14 cellular contexts compared by ENCODE assay signal in genomic region chr10:129525408-129525807, GRCh38. TPM values are rescaled to one million over a fixed set of nuclear protein-coding genes. Genes with fewer than 3 reads are reported as not detected.
DNase-seq lines count a peak whose midpoint lies in the region; ATAC-seq and TF ChIP-seq lines count a peak whose summit lies in the region.
"Had no signal": no experiment of that assay in that cellular context is flagged by ENCODE, and none has a peak within 500 bp of the region (broad histone marks: within the 10 kb centered on the region; RNA-seq: fewer than 3 reads in every experiment).

No MANE protein-coding gene starts in this region.

- H3K27ac ChIP-seq in GM23248 (no peak overlapping the region), coronary artery (no peak overlapping the region)
- no peak overlapping the region for H3K27ac ChIP-seq in CD4-positive, alpha-beta memory T cell (ENCODE audit: low read depth, low read length)
- H3K27ac ChIP-seq: HL-60, spleen had no signal

- TF ChIP-seq CTCF in coronary artery (IDR thresholded peaks at IDR 0.05) = no peak
- TF ChIP-seq CTCF in mesothelial cell of epicardium (IDR thresholded peaks at IDR 0.05; ENCODE audit: unreplicated experiment) = no peak

- H3K9me3 ChIP-seq in GM23248 (ENCODE audit: low read depth) = no peaks in the 10 kb centered on the region
- no peaks in the 10 kb centered on the region for H3K9me3 ChIP-seq in CD4-positive, alpha-beta memory T cell (ENCODE audit: control insufficient read depth in 1 of 2, low read length in 2 of 2)

- no peaks in the 10 kb centered on the region for H3K9me2 ChIP-seq in GM23248 (ENCODE audit: insufficient read depth)

- peak overlapping the region; percentile 40 for H2AFZ ChIP-seq in GM23248

- H3K27me3 ChIP-seq in GM23248 (replicated peaks; ENCODE audit: insufficient read depth) = no peaks in the 10 kb centered on the region
- no peaks in the 10 kb centered on the region for H3K27me3 ChIP-seq in CD4-positive, alpha-beta memory T cell (ENCODE audit: insufficient read depth, low read length)
- H3K27me3 ChIP-seq: spleen had no signal

- in situ Hi-C loops in GM23248 (cut with MboI) = no loop called here

- H3K36me3 ChIP-seq in GM23248 (ENCODE audit: low read depth) = no peaks in the 10 kb centered on the region
- no peaks in the 10 kb centered on the region for H3K36me3 ChIP-seq in CD4-positive, alpha-beta memory T cell (ENCODE audit: insufficient read depth, low read length)

- peak overlapping the region; percentile 89 for H3K27ac Mint-ChIP-seq in mesothelial cell of epicardium
- H3K27ac Mint-ChIP-seq in CD4-positive, alpha-beta memory T cell = peak overlapping the region in 1 of 7 donors; percentile 5
- H3K27ac Mint-ChIP-seq: activated naive CD8-positive, alpha-beta T cell treated with anti-CD3 and anti-CD28 coated beads, Interleukin-2, amount 10 ng/mL, durations not matched to agents 7 days and 5 days; B cell had no signal

- no peaks in the 10 kb centered on the region for H3K79me2 ChIP-seq in GM23248 (ENCODE audit: insufficient read depth)

- no peak overlapping the region for H3K4me3 Mint-ChIP-seq in mesothelial cell of epicardium
- no peak overlapping the region for H3K4me3 Mint-ChIP-seq in CD4-positive, alpha-beta memory T cell
- H3K4me3 Mint-ChIP-seq: activated naive CD8-positive, alpha-beta T cell treated with anti-CD3 and anti-CD28 coated beads, Interleukin-2, amount 10 ng/mL, durations not matched to agents 7 days and 5 days; B cell had no signal

- POLR2A ChIA-PET in CD4-positive, alpha-beta memory T cell (lab: Charles Lee; ENCODE audit: partially characterized antibody) = no interaction called here

- H3K4me1 ChIP-seq in GM23248 (ENCODE audit: insufficient read depth) = peaks cover 18% of the 10 kb centered on the region
- H3K4me1 ChIP-seq in CD4-positive, alpha-beta memory T cell (ENCODE audit: insufficient read depth, low read length) = no peaks in the 10 kb centered on the region

- peak overlapping the region; percentile 52 for H3K9ac ChIP-seq in GM23248

- H3K4me1 Mint-ChIP-seq in mesothelial cell of epicardium = peaks cover 22% of the 10 kb centered on the region
- H3K4me1 Mint-ChIP-seq in CD4-positive, alpha-beta memory T cell = peaks cover 0 to 9% (median 2%) of the 10 kb centered on the region in 4 donors
- H3K4me1 Mint-ChIP-seq: activated naive CD8-positive, alpha-beta T cell treated with anti-CD3 and anti-CD28 coated beads, Interleukin-2, amount 10 ng/mL, durations not matched to agents 7 days and 5 days had no signal

- intact Hi-C loops in CD4-positive, alpha-beta memory T cell (cut with micrococcal nuclease) = no loop called here

- peak overlapping the region; percentile 59 for H3K4me3 ChIP-seq in GM23248
- peak overlapping the region; percentile 36 for H3K4me3 ChIP-seq in coronary artery
- H3K4me3 ChIP-seq in CD4-positive, alpha-beta memory T cell (ENCODE audit: low read length in 2 of 2) = no peak overlapping the region
- H3K4me3 ChIP-seq: mucosa of descending colon, spleen had no signal

- CTCF ChIA-PET in CD4-positive, alpha-beta memory T cell (lab: Charles Lee; ENCODE audit: partially characterized antibody) = no interaction called here

- no peaks in the 10 kb centered on the region for H3K27me3 Mint-ChIP-seq in mesothelial cell of epicardium (ENCODE audit: low read depth)
- H3K27me3 Mint-ChIP-seq in CD4-positive, alpha-beta memory T cell = no peaks in the 10 kb centered on the region
- H3K27me3 Mint-ChIP-seq: activated naive CD8-positive, alpha-beta T cell treated with anti-CD3 and anti-CD28 coated beads, Interleukin-2, amount 10 ng/mL, durations not matched to agents 7 days and 5 days; B cell had no signal

- DNase-seq in 8988T = peak; percentile 39
- peak; percentile 84 for DNase-seq in GM23248
- no peak for DNase-seq in coronary artery (ENCODE audit: low spot score)
- no peak for DNase-seq in mesothelial cell of epicardium (ENCODE audit: low spot score in 2 of 2, unreplicated experiment in 2 of 2)
- DNase-seq in cortex of kidney (lab: John Stamatoyannopoulos, UW) = no peak
- no peak for DNase-seq in Ammon's horn (ENCODE audit: low spot score)
- no peak for DNase-seq in CD4-positive, alpha-beta memory T cell
- DNase-seq: activated naive CD8-positive, alpha-beta T cell treated with anti-CD3 and anti-CD28 coated beads, Interleukin-2, amount 10 ng/mL, durations not matched to agents 7 days and 5 days; effector CD8-positive, alpha-beta T cell; mucosa of descending colon; spleen had no signal

- no peak for ATAC-seq in GM21529 (IDR thresholded peaks at IDR 0.05; ENCODE audit: unreplicated experiment)
- ATAC-seq: mucosa of descending colon had no signal

- H3K9me3 Mint-ChIP-seq in mesothelial cell of epicardium = no peaks in the 10 kb centered on the region
- H3K9me3 Mint-ChIP-seq in CD4-positive, alpha-beta memory T cell = peaks cover 0 to 23% (median 5%) of the 10 kb centered on the region in 8 donors

- H3K4me2 ChIP-seq in GM23248 (ENCODE audit: unreplicated experiment) = peak overlapping the region; percentile 91

- peaks cover 15% of the 10 kb centered on the region; the same call in 1 of the 2 replicates for H3F3A ChIP-seq in GM23248 (ENCODE audit: insufficient read depth)

- peaks cover 14% of the 10 kb centered on the region for H3K36me3 Mint-ChIP-seq in mesothelial cell of epicardium
- peaks cover 18 to 37% of the 10 kb centered on the region in 2 donors for H3K36me3 Mint-ChIP-seq in CD4-positive, alpha-beta memory T cell

- WGBS in GM23248 (ENCODE audit: low coverage in 1 of 2, low lambda C conversion rate in 2 of 2, missing lambda C conversion rate in 2 of 2), 2 experiments = 3 to 5% methylated on average over 14 of the region's 14 CpGs

- H4K20me1 ChIP-seq in GM23248 (ENCODE audit: insufficient read depth) = no peaks in the 10 kb centered on the region

RNA-seq across cellular contexts. Expression of gene MGMT, which starts 58.4 kb away (rescaled TPM):
- total RNA-seq in GM23248 (2014; rRNA removed; shearing (Covaris generic)) = 15.7 and 28.5 TPM in 2 replicates
- polyA plus RNA-seq in GM23248 (2016; fragmentation: Nextera tagmentation; extraction: Ambion mirVana) = 35.1 and 38.1 TPM in 2 replicates
- 32.0 to 36.3 TPM (median 35.7 TPM) in 3 replicates for total RNA-seq in mesothelial cell of epicardium
- 10 to 100 TPM; 18.5 to 21.2 TPM for total RNA-seq in CD4-positive, alpha-beta memory T cell
- polyA plus RNA-seq in CD4-positive, alpha-beta memory T cell = 10 to 100 TPM; 27.6 to 31.3 TPM

Comparison
In these comparisons a context has a peak if more than half of its experiments do, and no peak if none do; other contexts are left out.
1. DNase-seq: peak in 8988T (single experiment) and GM23248 (single experiment); none in coronary artery (single experiment), mesothelial cell of epicardium (0 of 2), cortex of kidney (single experiment), Ammon's horn (single experiment) and CD4-positive, alpha-beta memory T cell (0 of 5).
2. H3K4me3 ChIP-seq: peak in GM23248 (single experiment) and coronary artery (single experiment); none in CD4-positive, alpha-beta memory T cell (0 of 2).